In the genomic region with DNA sequence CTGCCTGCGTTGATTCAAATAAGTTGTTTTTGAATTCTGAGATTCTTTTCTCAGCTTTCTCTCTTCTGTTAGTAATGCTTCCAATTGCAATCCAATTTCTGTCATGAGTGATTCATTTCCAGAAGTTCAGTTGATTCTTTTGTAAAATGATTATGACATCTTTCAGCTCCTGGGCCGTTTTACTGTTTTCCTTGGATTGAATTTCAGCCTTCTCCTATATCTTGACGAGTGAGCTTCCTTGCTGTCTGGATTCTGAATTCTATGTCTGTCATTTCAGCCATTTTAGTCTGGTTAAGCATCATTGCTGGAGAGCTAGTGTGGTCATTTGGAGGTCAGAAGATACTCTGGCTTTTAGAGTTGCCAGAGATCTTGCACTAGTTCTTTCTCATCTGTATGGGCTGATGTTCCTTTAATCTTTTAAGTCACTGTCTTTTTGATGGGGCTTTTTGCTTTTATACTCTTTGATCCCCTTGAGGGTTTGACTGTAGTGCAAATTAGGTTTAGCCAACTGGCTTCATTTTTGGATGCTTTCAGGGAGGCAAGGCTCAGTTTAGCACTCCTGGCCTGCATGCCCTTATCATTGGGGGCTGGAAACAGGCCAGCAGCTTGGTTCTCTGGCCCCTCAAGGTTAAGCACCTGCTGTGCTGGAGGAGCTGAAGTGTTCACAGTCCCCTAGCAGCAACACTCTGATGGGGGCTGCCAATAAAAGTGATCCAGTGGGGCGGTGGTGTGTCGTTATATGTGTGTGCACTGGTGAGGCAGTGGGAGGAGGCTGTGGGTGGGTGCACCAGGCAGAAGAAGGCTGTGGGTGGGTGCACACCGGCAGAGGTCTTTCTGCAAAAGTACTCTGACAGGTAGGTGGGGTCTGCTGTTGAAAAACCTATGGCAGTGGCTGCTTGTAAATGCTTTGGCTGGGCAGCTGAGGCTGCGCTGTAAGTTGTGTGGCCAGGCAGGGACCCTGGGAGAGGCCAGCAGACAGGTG, we compare ENCODE assay signal across 24 cellular contexts. TPM values are rescaled to one million over a fixed set of nuclear protein-coding genes. Genes with fewer than 3 reads are reported as not detected.
A peak's percentile ranks its signal among the peaks of the same experiment; 100 is the strongest.
DNase-seq lines count a peak whose midpoint lies in the region; ATAC-seq and TF ChIP-seq lines count a peak whose summit lies in the region.
"Had no signal": no experiment of that assay in that cellular context is flagged by ENCODE, and none has a peak within 500 bp of the region (broad histone marks: within the 10 kb centered on the region; RNA-seq: fewer than 3 reads in every experiment).

No MANE protein-coding gene starts in this region.

- peaks cover 12% of the 10 kb centered on the region for H3K9me3 Mint-ChIP-seq in activated CD8-positive, alpha-beta T cell treated with anti-CD3 and anti-CD28 coated beads for 36 hours
- H3K9me3 Mint-ChIP-seq in activated CD8-positive, alpha-beta T cell treated with anti-CD3 and anti-CD28 coated beads, Interleukin-2, amount 10 ng/mL, durations not matched to agents 7 days and 5 days (ENCODE audit: insufficient read depth) = peaks cover 17% of the 10 kb centered on the region
- peaks cover 13% of the 10 kb centered on the region for H3K9me3 Mint-ChIP-seq in activated T-helper 17 cell treated with anti-CD3 and anti-CD28 coated beads, Interleukin-2, amount 50 U/mL, for 72 hours
- H3K9me3 Mint-ChIP-seq in stimulated activated memory B cell treated with anti-CD40 and anti-IgM and Interleukin-4, amounts not matched to agents 10 μg/mL and 1 μg/mL and 100 μg/mL, for 72 hours = no peaks in the 10 kb centered on the region

- peak overlapping the region; percentile 15 for H3K27ac Mint-ChIP-seq in activated CD8-positive, alpha-beta T cell treated with anti-CD3 and anti-CD28 coated beads for 36 hours
- no peak overlapping the region for H3K27ac Mint-ChIP-seq in activated CD8-positive, alpha-beta T cell treated with anti-CD3 and anti-CD28 coated beads, Interleukin-2, amount 10 ng/mL, durations not matched to agents 7 days and 5 days
- no peak overlapping the region for H3K27ac Mint-ChIP-seq in activated T-helper 17 cell treated with anti-CD3 and anti-CD28 coated beads, Interleukin-2, amount 50 U/mL, for 72 hours
- peak overlapping the region; percentile 51 for H3K27ac Mint-ChIP-seq in stimulated activated memory B cell treated with anti-CD40 and anti-IgM and Interleukin-4, amounts not matched to agents 10 μg/mL and 1 μg/mL and 100 μg/mL, for 72 hours
- H3K27ac Mint-ChIP-seq: dendritic cell treated with granulocyte-macrophage colony-stimulating factor and Interleukin-4, amounts not matched to agents 40 ng/mL and 50 ng/mL, for 4 days had no signal

- H3K4me1 Mint-ChIP-seq in activated CD8-positive, alpha-beta T cell treated with anti-CD3 and anti-CD28 coated beads for 36 hours (ENCODE audit: low read depth) = peaks cover 62% of the 10 kb centered on the region
- peaks cover 56% of the 10 kb centered on the region for H3K4me1 Mint-ChIP-seq in activated CD8-positive, alpha-beta T cell treated with anti-CD3 and anti-CD28 coated beads, Interleukin-2, amount 10 ng/mL, durations not matched to agents 7 days and 5 days (ENCODE audit: low read depth)
- peaks cover 27% of the 10 kb centered on the region for H3K4me1 Mint-ChIP-seq in activated T-helper 17 cell treated with anti-CD3 and anti-CD28 coated beads, Interleukin-2, amount 50 U/mL, for 72 hours
- peaks cover 69% of the 10 kb centered on the region for H3K4me1 Mint-ChIP-seq in stimulated activated memory B cell treated with anti-CD40 and anti-IgM and Interleukin-4, amounts not matched to agents 10 μg/mL and 1 μg/mL and 100 μg/mL, for 72 hours

- no peaks in the 10 kb centered on the region for H3K9me3 ChIP-seq in left lung
- H3K9me3 ChIP-seq: BE2C, body of pancreas, transverse colon had no signal

- POLR2A ChIA-PET in activated CD8-positive, alpha-beta T cell treated with anti-CD3 and anti-CD28 coated beads for 36 hours (lab: Charles Lee) = interaction anchor here (0.9 to 1.9 kb wide), 4 partner anchors 10 to 51 kb away, joined by 3 to 5 read pairs (median 4); partner anchors contain the start of gene MCTP2
- POLR2A ChIA-PET in activated CD8-positive, alpha-beta T cell treated with anti-CD3 and anti-CD28 coated beads, Interleukin-2, amount 10 ng/mL, durations not matched to agents 7 days and 5 days (lab: Charles Lee) = interaction anchor here (0.6 to 1.4 kb wide), 4 partner anchors 15 to 51 kb away, joined by 3 to 4 read pairs (median 4); partner anchors contain the start of gene MCTP2

- TF ChIP-seq CTCF in activated CD8-positive, alpha-beta T cell treated with anti-CD3 and anti-CD28 coated beads for 36 hours (IDR thresholded peaks at IDR 0.05) = no peak
- TF ChIP-seq CTCF in fibroblast of the aortic adventitia (IDR thresholded peaks at IDR 0.05; ENCODE audit: insufficient read depth, low read length) = no peak
- TF ChIP-seq CTCF in left lung (IDR thresholded peaks at IDR 0.05) = no peak

- no peaks in the 10 kb centered on the region for H3K27me3 Mint-ChIP-seq in activated CD8-positive, alpha-beta T cell treated with anti-CD3 and anti-CD28 coated beads for 36 hours
- H3K27me3 Mint-ChIP-seq in activated CD8-positive, alpha-beta T cell treated with anti-CD3 and anti-CD28 coated beads, Interleukin-2, amount 10 ng/mL, durations not matched to agents 7 days and 5 days (ENCODE audit: low read depth) = no peaks in the 10 kb centered on the region
- H3K27me3 Mint-ChIP-seq in activated T-helper 17 cell treated with anti-CD3 and anti-CD28 coated beads, Interleukin-2, amount 50 U/mL, for 72 hours = no peaks in the 10 kb centered on the region
- no peaks in the 10 kb centered on the region for H3K27me3 Mint-ChIP-seq in stimulated activated memory B cell treated with anti-CD40 and anti-IgM and Interleukin-4, amounts not matched to agents 10 μg/mL and 1 μg/mL and 100 μg/mL, for 72 hours

- no peak for DNase-seq in activated CD8-positive, alpha-beta T cell treated with anti-CD3 and anti-CD28 coated beads for 36 hours
- DNase-seq in activated CD8-positive, alpha-beta T cell treated with anti-CD3 and anti-CD28 coated beads, Interleukin-2, amount 10 ng/mL, durations not matched to agents 7 days and 5 days = no peak
- DNase-seq in fibroblast of the aortic adventitia (ENCODE audit: low read depth) (peak; percentile 14), SKM-1 (lab: John Stamatoyannopoulos, UW; ENCODE audit: unreplicated experiment) (no peak), left lung (no peak)
- DNase-seq: activated CD4-positive, alpha-beta T cell treated with anti-CD3 and anti-CD28 coated beads, Interleukin-2, amount 50 U/mL, for 1 hour; activated naive CD4-positive, alpha-beta T cell treated with anti-CD3 and anti-CD28 coated beads, Interleukin-2, amount 50 U/mL, for 16 hours; activated T-cell treated with anti-CD3 and anti-CD28 coated beads for 4 hours; BE2C; NCI-H1930; NCI-H446 treated with DMSO at 0.1 percent for 48 hours; NK-92 treated with Interleukin-12 subunit alpha and Interleukin-12 subunit beta, amount 100 ng/mL, for 24 hours; occipital lobe; stimulated activated CD4-positive, alpha-beta T cell treated with anti-CD3 and anti-CD28 coated beads, Interleukin-15, amount 100 ng/mL, for 24 hours; stimulated activated naive CD4-positive, alpha-beta T cell; transverse colon had no signal

- CTCF ChIA-PET in activated CD8-positive, alpha-beta T cell treated with anti-CD3 and anti-CD28 coated beads for 36 hours (lab: Charles Lee) = interaction anchor here (1.1 to 1.3 kb wide), 3 partner anchors 15 to 42 kb away, joined by 3 to 4 read pairs (median 3); no protein-coding TSS in a partner anchor
- CTCF ChIA-PET in activated CD8-positive, alpha-beta T cell treated with anti-CD3 and anti-CD28 coated beads, Interleukin-2, amount 10 ng/mL, durations not matched to agents 7 days and 5 days (lab: Charles Lee) = interaction anchor here (1.1 to 2.4 kb wide), 7 partner anchors 24 to 91 kb away, joined by 3 to 8 read pairs (median 3); partner anchors contain the start of gene MCTP2

- no peak overlapping the region for H3K4me3 ChIP-seq in fibroblast of the aortic adventitia (ENCODE audit: low read depth, low read length)
- no peak overlapping the region for H3K4me3 ChIP-seq in left lung
- H3K4me3 ChIP-seq: body of pancreas, right atrium auricular region, transverse colon had no signal

- H3K4me3 Mint-ChIP-seq in activated CD8-positive, alpha-beta T cell treated with anti-CD3 and anti-CD28 coated beads for 36 hours = no peak overlapping the region
- no peak overlapping the region for H3K4me3 Mint-ChIP-seq in activated CD8-positive, alpha-beta T cell treated with anti-CD3 and anti-CD28 coated beads, Interleukin-2, amount 10 ng/mL, durations not matched to agents 7 days and 5 days
- H3K4me3 Mint-ChIP-seq in activated T-helper 17 cell treated with anti-CD3 and anti-CD28 coated beads, Interleukin-2, amount 50 U/mL, for 72 hours = no peak overlapping the region
- no peak overlapping the region for H3K4me3 Mint-ChIP-seq in stimulated activated memory B cell treated with anti-CD40 and anti-IgM and Interleukin-4, amounts not matched to agents 10 μg/mL and 1 μg/mL and 100 μg/mL, for 72 hours
- H3K4me3 Mint-ChIP-seq: dendritic cell treated with granulocyte-macrophage colony-stimulating factor and Interleukin-4, amounts not matched to agents 40 ng/mL and 50 ng/mL, for 4 days had no signal

- H3K36me3 Mint-ChIP-seq in activated CD8-positive, alpha-beta T cell treated with anti-CD3 and anti-CD28 coated beads for 36 hours (ENCODE audit: low read depth) = peaks cover 38% of the 10 kb centered on the region
- peaks cover 62% of the 10 kb centered on the region for H3K36me3 Mint-ChIP-seq in activated CD8-positive, alpha-beta T cell treated with anti-CD3 and anti-CD28 coated beads, Interleukin-2, amount 10 ng/mL, durations not matched to agents 7 days and 5 days (ENCODE audit: low read depth)
- H3K36me3 Mint-ChIP-seq in activated T-helper 17 cell treated with anti-CD3 and anti-CD28 coated beads, Interleukin-2, amount 50 U/mL, for 72 hours (ENCODE audit: low read depth) = peaks cover 29% of the 10 kb centered on the region
- H3K36me3 Mint-ChIP-seq in stimulated activated memory B cell treated with anti-CD40 and anti-IgM and Interleukin-4, amounts not matched to agents 10 μg/mL and 1 μg/mL and 100 μg/mL, for 72 hours = peaks cover 26% of the 10 kb centered on the region

- H3K27ac ChIP-seq in left lung = no peak overlapping the region
- H3K27ac ChIP-seq: body of pancreas, right atrium auricular region, transverse colon had no signal

- H3K27me3 ChIP-seq in left lung = no peaks in the 10 kb centered on the region
- H3K27me3 ChIP-seq: BE2C, body of pancreas, right atrium auricular region, transverse colon had no signal

- peaks cover 0 to 12% of the 10 kb centered on the region in 2 donors for H3K4me1 ChIP-seq in left lung
- H3K4me1 ChIP-seq: right atrium auricular region had no signal

- peak; percentile 22 for ATAC-seq in activated CD8-positive, alpha-beta T cell treated with anti-CD3 and anti-CD28 coated beads for 36 hours
- ATAC-seq in activated CD8-positive, alpha-beta T cell treated with anti-CD3 and anti-CD28 coated beads, Interleukin-2, amount 10 ng/mL, durations not matched to agents 7 days and 5 days = no peak
- peak; percentile 11 for ATAC-seq in activated T-helper 17 cell treated with anti-CD3 and anti-CD28 coated beads, Interleukin-2, amount 50 U/mL, for 72 hours (replicated peaks)
- ATAC-seq in stimulated activated memory B cell treated with anti-CD40 and anti-IgM and Interleukin-4, amounts not matched to agents 10 μg/mL and 1 μg/mL and 100 μg/mL, for 72 hours = no peak
- ATAC-seq in HG03097 (IDR thresholded peaks at IDR 0.05; ENCODE audit: low FRiP score, unreplicated experiment) = no peak
- no peak for ATAC-seq in left lung
- ATAC-seq: body of pancreas, HCT116 had no signal

- H3K36me3 ChIP-seq in left lung = no peaks in the 10 kb centered on the region
- H3K36me3 ChIP-seq: BE2C, right atrium auricular region had no signal

- intact Hi-C loops in activated CD8-positive, alpha-beta T cell treated with anti-CD3 and anti-CD28 coated beads for 36 hours (cut with micrococcal nuclease) = no loop called here
- intact Hi-C loops in left lung (cut with DNase I) = no loop called here

RNA-seq across cellular contexts. Expression of gene MCTP2, which starts 51.2 kb away (rescaled TPM):
- total RNA-seq in activated CD8-positive, alpha-beta T cell treated with anti-CD3 and anti-CD28 coated beads for 36 hours = 10 to 100 TPM; 16.2 to 18.3 TPM
- total RNA-seq in activated CD8-positive, alpha-beta T cell treated with anti-CD3 and anti-CD28 coated beads, Interleukin-2, amount 10 ng/mL, durations not matched to agents 7 days and 5 days = 10 to 100 TPM; 26.2 to 26.9 TPM
- total RNA-seq in activated T-helper 17 cell treated with anti-CD3 and anti-CD28 coated beads, Interleukin-2, amount 50 U/mL, for 72 hours = 10 to 100 TPM; 19.6 to 32.9 TPM
- total RNA-seq in fibroblast of the aortic adventitia (ENCODE audit: low replicate concordance) (3.9 and 6.0 TPM in 2 replicates), left lung (10 to 100 TPM; 33.2 to 38.8 TPM)
- total RNA-seq: A172 had no signal

Comparison
In these comparisons a context has a peak if more than half of its experiments do, and no peak if none do; other contexts are left out.
1. ATAC-seq: peak in activated CD8-positive, alpha-beta T cell treated with anti-CD3 and anti-CD28 coated beads for 36 hours (single experiment) and activated T-helper 17 cell treated with anti-CD3 and anti-CD28 coated beads, Interleukin-2, amount 50 U/mL, for 72 hours (single experiment); none in activated CD8-positive, alpha-beta T cell treated with anti-CD3 and anti-CD28 coated beads, Interleukin-2, amount 10 ng/mL, durations not matched to agents 7 days and 5 days (single experiment), stimulated activated memory B cell treated with anti-CD40 and anti-IgM and Interleukin-4, amounts not matched to agents 10 μg/mL and 1 μg/mL and 100 μg/mL, for 72 hours (single experiment), HG03097 (single experiment) and left lung (single experiment).
2. H3K27ac Mint-ChIP-seq: peak in activated CD8-positive, alpha-beta T cell treated with anti-CD3 and anti-CD28 coated beads for 36 hours (single experiment) and stimulated activated memory B cell treated with anti-CD40 and anti-IgM and Interleukin-4, amounts not matched to agents 10 μg/mL and 1 μg/mL and 100 μg/mL, for 72 hours (single experiment); none in activated CD8-positive, alpha-beta T cell treated with anti-CD3 and anti-CD28 coated beads, Interleukin-2, amount 10 ng/mL, durations not matched to agents 7 days and 5 days (single experiment) and activated T-helper 17 cell treated with anti-CD3 and anti-CD28 coated beads, Interleukin-2, amount 50 U/mL, for 72 hours (single experiment).